ENCODE assay signal across 1 cellular context in the genomic region with DNA sequence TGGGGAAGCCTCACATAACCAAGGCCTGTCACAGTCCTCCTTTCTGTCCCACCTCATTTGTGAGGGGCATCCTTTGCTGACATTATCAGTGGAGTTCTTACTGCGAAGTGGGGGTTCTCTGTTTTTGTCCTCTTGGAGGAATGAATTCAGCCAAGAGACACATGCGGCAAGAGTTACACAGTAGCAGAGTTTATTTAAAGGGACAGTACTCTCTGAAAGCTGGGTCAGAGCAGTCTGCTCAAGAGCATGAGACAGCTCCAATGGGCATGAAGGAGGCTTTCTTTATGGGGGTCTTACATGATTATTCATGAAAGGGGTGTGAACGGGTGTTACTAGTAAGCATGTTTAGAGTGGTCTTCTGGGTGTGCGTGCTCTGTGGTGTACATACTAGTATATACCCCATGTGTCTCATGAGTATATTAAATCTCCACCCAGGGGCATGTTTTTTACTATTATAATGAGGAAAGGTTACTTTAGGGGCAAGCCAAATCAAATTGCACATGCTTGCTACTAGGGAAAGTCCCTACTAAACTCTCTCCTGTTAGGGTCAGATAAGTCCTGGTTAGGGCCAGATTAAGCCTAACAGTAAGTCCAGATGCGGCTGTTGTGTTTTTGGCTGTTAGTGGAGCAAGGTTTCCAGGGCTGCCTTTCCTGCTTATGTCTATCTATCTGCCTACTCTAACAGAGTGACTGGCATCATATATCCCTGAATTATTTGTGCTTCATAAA.
TF ChIP-seq lines count a peak whose summit lies in the region.

No MANE protein-coding gene starts in this region.

TF ChIP-seq in K562, 482 proteins besides CTCF, POLR2A, EP300 and RAD21 (continued from another document and continues in another):
- TF ChIP-seq, protein P1, sequence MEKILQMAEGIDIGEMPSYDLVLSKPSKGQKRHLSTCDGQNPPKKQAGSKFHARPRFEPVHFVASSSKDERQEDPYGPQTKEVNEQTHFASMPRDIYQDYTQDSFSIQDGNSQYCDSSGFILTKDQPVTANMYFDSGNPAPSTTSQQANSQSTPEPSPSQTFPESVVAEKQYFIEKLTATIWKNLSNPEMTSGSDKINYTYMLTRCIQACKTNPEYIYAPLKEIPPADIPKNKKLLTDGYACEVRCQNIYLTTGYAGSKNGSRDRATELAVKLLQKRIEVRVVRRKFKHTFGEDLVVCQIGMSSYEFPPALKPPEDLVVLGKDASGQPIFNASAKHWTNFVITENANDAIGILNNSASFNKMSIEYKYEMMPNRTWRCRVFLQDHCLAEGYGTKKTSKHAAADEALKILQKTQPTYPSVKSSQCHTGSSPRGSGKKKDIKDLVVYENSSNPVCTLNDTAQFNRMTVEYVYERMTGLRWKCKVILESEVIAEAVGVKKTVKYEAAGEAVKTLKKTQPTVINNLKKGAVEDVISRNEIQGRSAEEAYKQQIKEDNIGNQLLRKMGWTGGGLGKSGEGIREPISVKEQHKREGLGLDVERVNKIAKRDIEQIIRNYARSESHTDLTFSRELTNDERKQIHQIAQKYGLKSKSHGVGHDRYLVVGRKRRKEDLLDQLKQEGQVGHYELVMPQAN (IDR thresholded peaks at IDR 0.05; ENCODE audit: borderline replicate concordance) = no peak
- TF ChIP-seq, protein P2, sequence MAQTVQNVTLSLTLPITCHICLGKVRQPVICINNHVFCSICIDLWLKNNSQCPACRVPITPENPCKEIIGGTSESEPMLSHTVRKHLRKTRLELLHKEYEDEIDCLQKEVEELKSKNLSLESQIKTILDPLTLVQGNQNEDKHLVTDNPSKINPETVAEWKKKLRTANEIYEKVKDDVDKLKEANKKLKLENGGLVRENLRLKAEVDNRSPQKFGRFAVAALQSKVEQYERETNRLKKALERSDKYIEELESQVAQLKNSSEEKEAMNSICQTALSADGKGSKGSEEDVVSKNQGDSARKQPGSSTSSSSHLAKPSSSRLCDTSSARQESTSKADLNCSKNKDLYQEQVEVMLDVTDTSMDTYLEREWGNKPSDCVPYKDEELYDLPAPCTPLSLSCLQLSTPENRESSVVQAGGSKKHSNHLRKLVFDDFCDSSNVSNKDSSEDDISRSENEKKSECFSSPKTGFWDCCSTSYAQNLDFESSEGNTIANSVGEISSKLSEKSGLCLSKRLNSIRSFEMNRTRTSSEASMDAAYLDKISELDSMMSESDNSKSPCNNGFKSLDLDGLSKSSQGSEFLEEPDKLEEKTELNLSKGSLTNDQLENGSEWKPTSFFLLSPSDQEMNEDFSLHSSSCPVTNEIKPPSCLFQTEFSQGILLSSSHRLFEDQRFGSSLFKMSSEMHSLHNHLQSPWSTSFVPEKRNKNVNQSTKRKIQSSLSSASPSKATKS (CRISPR knock-in tag; IDR thresholded peaks at IDR 0.05) = no peak
- TF ChIP-seq SAFB2 (IDR thresholded peaks at IDR 0.05; ENCODE audit: borderline replicate concordance, low read depth, low read length, severe bottlenecking) (no peak), POLR2G (IDR thresholded peaks at IDR 0.05; ENCODE audit: low read depth, low read length) (no peak), CCNT2 (IDR thresholded peaks at IDR 0.05; ENCODE audit: borderline replicate concordance, extremely low read depth, insufficient read length, low read depth, low read length) (peak; percentile 94), MAFK (IDR thresholded peaks at IDR 0.05; ENCODE audit: low read length) (no peak), CEBPB (tag; IDR thresholded peaks at IDR 0.05) (no peak), HDAC2 (IDR thresholded peaks at IDR 0.05) (peak; percentile 70), ZNF140 (CRISPR knock-in tag; IDR thresholded peaks at IDR 0.05) (no peak), MEIS2 (IDR thresholded peaks at IDR 0.05; ENCODE audit: partially characterized antibody) (no peak), ZNF174 (CRISPR knock-in tag; IDR thresholded peaks at IDR 0.05) (no peak), SMAD4 (CRISPR knock-in tag; conservative IDR thresholded peaks at IDR 0.05) (peak; percentile 86), ZNF431 (CRISPR knock-in tag; IDR thresholded peaks at IDR 0.05) (no peak), PCBP2 (IDR thresholded peaks at IDR 0.05; ENCODE audit: low read depth, low read length, poor library complexity, severe bottlenecking) (no peak), ZNF347 (CRISPR knock-in tag; IDR thresholded peaks at IDR 0.05; ENCODE audit: low read depth) (no peak), ZNF217 (CRISPR knock-in tag; IDR thresholded peaks at IDR 0.05) (no peak), TOE1 (IDR thresholded peaks at IDR 0.05; ENCODE audit: borderline replicate concordance) (peak; percentile 32; the same call in 1 of the 2 replicates), TOE1 (CRISPR knock-in tag; IDR thresholded peaks at IDR 0.05; ENCODE audit: borderline replicate concordance, low read depth) (no peak), MYC (IDR thresholded peaks at IDR 0.05; ENCODE audit: low read depth, low read length) (peak; percentile 46), MYC (CRISPR knock-in tag; IDR thresholded peaks at IDR 0.05; ENCODE audit: borderline replicate concordance, low read depth) (no peak), TRIM28 (IDR thresholded peaks at IDR 0.05) (no peak), RUNX1 (IDR thresholded peaks at IDR 0.05; ENCODE audit: low read depth) (peak; percentile 75; the same call in 1 of the 2 replicates), CREM (IDR thresholded peaks at IDR 0.05; ENCODE audit: low read depth) (peak; percentile 50; the same call in 1 of the 2 replicates), HNRNPL (IDR thresholded peaks at IDR 0.05; ENCODE audit: low read depth, low read length) (no peak), GATA2 (CRISPR knock-in tag; IDR thresholded peaks at IDR 0.05) (peak; percentile 76), GABPA (tag; conservative IDR thresholded peaks at IDR 0.05; ENCODE audit: low read depth) (no peak), FOXA3 (CRISPR knock-in tag; conservative IDR thresholded peaks at IDR 0.05 in 1 of 2, IDR thresholded peaks at IDR 0.05 in 1 of 2) (no peak), SREBF1 (IDR thresholded peaks at IDR 0.05; ENCODE audit: borderline replicate concordance, low read depth, low read length) (no peak), CBX1 (IDR thresholded peaks at IDR 0.05; ENCODE audit: low read depth) (no peak), BCOR (IDR thresholded peaks at IDR 0.05) (peak; percentile 71), ZKSCAN1 (IDR thresholded peaks at IDR 0.05; ENCODE audit: low read depth, low read length) (peak; percentile 99), ZNF143 (CRISPR knock-in tag; IDR thresholded peaks at IDR 0.05) (no peak), ZNF263 (CRISPR knock-in tag; IDR thresholded peaks at IDR 0.05; ENCODE audit: borderline replicate concordance) (no peak), KLF13 (tag; IDR thresholded peaks at IDR 0.05; ENCODE audit: borderline replicate concordance, low read depth) (no peak), CC2D1A (IDR thresholded peaks at IDR 0.05) (peak; percentile 99)
- TF ChIP-seq, protein P3, sequence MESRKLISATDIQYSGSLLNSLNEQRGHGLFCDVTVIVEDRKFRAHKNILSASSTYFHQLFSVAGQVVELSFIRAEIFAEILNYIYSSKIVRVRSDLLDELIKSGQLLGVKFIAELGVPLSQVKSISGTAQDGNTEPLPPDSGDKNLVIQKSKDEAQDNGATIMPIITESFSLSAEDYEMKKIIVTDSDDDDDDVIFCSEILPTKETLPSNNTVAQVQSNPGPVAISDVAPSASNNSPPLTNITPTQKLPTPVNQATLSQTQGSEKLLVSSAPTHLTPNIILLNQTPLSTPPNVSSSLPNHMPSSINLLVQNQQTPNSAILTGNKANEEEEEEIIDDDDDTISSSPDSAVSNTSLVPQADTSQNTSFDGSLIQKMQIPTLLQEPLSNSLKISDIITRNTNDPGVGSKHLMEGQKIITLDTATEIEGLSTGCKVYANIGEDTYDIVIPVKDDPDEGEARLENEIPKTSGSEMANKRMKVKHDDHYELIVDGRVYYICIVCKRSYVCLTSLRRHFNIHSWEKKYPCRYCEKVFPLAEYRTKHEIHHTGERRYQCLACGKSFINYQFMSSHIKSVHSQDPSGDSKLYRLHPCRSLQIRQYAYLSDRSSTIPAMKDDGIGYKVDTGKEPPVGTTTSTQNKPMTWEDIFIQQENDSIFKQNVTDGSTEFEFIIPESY (CRISPR knock-in tag; IDR thresholded peaks at IDR 0.05) = no peak
- TF ChIP-seq, protein P4, sequence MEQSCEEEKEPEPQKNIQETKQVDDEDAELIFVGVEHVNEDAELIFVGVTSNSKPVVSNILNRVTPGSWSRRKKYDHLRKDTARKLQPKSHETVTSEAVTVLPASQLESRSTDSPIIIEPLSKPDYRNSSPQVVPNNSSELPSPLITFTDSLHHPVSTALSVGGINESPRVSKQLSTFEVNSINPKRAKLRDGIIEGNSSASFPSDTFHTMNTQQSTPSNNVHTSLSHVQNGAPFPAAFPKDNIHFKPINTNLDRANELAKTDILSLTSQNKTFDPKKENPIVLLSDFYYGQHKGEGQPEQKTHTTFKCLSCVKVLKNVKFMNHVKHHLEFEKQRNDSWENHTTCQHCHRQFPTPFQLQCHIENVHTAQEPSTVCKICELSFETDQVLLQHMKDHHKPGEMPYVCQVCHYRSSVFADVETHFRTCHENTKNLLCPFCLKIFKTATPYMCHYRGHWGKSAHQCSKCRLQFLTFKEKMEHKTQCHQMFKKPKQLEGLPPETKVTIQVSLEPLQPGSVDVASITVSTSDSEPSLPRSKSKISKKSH (CRISPR knock-in tag; IDR thresholded peaks at IDR 0.05) = no peak
- TF ChIP-seq, protein P5, sequence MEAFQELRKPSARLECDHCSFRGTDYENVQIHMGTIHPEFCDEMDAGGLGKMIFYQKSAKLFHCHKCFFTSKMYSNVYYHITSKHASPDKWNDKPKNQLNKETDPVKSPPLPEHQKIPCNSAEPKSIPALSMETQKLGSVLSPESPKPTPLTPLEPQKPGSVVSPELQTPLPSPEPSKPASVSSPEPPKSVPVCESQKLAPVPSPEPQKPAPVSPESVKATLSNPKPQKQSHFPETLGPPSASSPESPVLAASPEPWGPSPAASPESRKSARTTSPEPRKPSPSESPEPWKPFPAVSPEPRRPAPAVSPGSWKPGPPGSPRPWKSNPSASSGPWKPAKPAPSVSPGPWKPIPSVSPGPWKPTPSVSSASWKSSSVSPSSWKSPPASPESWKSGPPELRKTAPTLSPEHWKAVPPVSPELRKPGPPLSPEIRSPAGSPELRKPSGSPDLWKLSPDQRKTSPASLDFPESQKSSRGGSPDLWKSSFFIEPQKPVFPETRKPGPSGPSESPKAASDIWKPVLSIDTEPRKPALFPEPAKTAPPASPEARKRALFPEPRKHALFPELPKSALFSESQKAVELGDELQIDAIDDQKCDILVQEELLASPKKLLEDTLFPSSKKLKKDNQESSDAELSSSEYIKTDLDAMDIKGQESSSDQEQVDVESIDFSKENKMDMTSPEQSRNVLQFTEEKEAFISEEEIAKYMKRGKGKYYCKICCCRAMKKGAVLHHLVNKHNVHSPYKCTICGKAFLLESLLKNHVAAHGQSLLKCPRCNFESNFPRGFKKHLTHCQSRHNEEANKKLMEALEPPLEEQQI (IDR thresholded peaks at IDR 0.05) = peak; percentile 58
- TF ChIP-seq, protein P6, sequence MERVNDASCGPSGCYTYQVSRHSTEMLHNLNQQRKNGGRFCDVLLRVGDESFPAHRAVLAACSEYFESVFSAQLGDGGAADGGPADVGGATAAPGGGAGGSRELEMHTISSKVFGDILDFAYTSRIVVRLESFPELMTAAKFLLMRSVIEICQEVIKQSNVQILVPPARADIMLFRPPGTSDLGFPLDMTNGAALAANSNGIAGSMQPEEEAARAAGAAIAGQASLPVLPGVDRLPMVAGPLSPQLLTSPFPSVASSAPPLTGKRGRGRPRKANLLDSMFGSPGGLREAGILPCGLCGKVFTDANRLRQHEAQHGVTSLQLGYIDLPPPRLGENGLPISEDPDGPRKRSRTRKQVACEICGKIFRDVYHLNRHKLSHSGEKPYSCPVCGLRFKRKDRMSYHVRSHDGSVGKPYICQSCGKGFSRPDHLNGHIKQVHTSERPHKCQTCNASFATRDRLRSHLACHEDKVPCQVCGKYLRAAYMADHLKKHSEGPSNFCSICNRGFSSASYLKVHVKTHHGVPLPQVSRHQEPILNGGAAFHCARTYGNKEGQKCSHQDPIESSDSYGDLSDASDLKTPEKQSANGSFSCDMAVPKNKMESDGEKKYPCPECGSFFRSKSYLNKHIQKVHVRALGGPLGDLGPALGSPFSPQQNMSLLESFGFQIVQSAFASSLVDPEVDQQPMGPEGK (CRISPR knock-in tag; IDR thresholded peaks at IDR 0.05; ENCODE audit: borderline replicate concordance) = no peak
- TF ChIP-seq, protein P7, sequence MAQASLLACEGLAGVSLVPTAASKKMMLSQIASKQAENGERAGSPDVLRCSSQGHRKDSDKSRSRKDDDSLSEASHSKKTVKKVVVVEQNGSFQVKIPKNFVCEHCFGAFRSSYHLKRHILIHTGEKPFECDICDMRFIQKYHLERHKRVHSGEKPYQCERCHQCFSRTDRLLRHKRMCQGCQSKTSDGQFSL (CRISPR knock-in tag; IDR thresholded peaks at IDR 0.05) = no peak
- TF ChIP-seq, protein P7 (tag; IDR thresholded peaks at IDR 0.05) = no peak
- TF ChIP-seq, protein P8, sequence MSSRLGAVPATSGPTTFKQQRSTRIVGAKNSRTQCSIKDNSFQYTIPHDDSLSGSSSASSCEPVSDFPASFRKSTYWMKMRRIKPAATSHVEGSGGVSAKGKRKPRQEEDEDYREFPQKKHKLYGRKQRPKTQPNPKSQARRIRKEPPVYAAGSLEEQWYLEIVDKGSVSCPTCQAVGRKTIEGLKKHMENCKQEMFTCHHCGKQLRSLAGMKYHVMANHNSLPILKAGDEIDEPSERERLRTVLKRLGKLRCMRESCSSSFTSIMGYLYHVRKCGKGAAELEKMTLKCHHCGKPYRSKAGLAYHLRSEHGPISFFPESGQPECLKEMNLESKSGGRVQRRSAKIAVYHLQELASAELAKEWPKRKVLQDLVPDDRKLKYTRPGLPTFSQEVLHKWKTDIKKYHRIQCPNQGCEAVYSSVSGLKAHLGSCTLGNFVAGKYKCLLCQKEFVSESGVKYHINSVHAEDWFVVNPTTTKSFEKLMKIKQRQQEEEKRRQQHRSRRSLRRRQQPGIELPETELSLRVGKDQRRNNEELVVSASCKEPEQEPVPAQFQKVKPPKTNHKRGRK (tag; IDR thresholded peaks at IDR 0.05) = no peak
- TF ChIP-seq, protein P9, sequence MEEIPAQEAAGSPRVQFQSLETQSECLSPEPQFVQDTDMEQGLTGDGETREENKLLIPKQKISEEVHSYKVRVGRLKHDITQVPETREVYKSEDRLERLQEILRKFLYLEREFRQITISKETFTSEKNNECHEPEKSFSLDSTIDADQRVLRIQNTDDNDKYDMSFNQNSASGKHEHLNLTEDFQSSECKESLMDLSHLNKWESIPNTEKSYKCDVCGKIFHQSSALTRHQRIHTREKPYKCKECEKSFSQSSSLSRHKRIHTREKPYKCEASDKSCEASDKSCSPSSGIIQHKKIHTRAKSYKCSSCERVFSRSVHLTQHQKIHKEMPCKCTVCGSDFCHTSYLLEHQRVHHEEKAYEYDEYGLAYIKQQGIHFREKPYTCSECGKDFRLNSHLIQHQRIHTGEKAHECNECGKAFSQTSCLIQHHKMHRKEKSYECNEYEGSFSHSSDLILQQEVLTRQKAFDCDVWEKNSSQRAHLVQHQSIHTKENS (CRISPR knock-in tag; IDR thresholded peaks at IDR 0.05) = no peak
- TF ChIP-seq, protein P10, sequence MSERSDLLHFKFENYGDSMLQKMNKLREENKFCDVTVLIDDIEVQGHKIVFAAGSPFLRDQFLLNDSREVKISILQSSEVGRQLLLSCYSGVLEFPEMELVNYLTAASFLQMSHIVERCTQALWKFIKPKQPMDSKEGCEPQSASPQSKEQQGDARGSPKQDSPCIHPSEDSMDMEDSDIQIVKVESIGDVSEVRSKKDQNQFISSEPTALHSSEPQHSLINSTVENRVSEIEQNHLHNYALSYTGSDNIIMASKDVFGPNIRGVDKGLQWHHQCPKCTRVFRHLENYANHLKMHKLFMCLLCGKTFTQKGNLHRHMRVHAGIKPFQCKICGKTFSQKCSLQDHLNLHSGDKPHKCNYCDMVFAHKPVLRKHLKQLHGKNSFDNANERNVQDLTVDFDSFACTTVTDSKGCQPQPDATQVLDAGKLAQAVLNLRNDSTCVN (CRISPR knock-in tag; IDR thresholded peaks at IDR 0.05) = no peak
